Comparison of ENCODE assay signal across 19 cellular contexts in genomic region chr12:979355-979754, GRCh38. TPM values are rescaled to one million over a fixed set of nuclear protein-coding genes. Genes with fewer than 3 reads are reported as not detected.
A peak's percentile ranks its signal among the peaks of the same experiment; 100 is the strongest.
DNase-seq lines count a peak whose midpoint lies in the region; ATAC-seq and TF ChIP-seq lines count a peak whose summit lies in the region.
"Had no signal": no experiment of that assay in that cellular context is flagged by ENCODE, and none has a peak within 500 bp of the region (broad histone marks: within the 10 kb centered on the region; RNA-seq: fewer than 3 reads in every experiment).

No MANE protein-coding gene starts in this region.

- intact Hi-C loops in heart left ventricle (cut with DNase I) (no loop called here), Right ventricle myocardium superior (cut with DNase I) (no loop called here), adrenal gland (cut with DNase I) (no loop called here), right lobe of liver (cut with DNase I) (no loop called here), body of pancreas (cut with DNase I) (no loop called here)

- peak in 3 of 4 donors; percentile 31 to 60 (median 44) for ATAC-seq in heart left ventricle
- no peak for ATAC-seq in Right ventricle myocardium superior (ENCODE audit: poor library complexity)
- no peak for ATAC-seq in right lobe of liver
- ATAC-seq in body of pancreas = no peak
- ATAC-seq: GM12878, GM23338, HCT116 had no signal

- DNase-seq in heart left ventricle (no peak), Right ventricle myocardium superior (no peak), BE2C (peak; percentile 17), adrenal gland (peak in 5 of 7 donors; percentile 28 to 69 (median 50)), left kidney (ENCODE audit: low read depth, low spot score) (peak; percentile 23), right lobe of liver (no peak), body of pancreas (no peak)
- DNase-seq: CD4-positive, alpha-beta T cell; CD8-positive, alpha-beta memory T cell; DMS 273 treated with DMSO at 0.1 percent for 48 hours; DMS79; EL; GDM1; H9 had no signal

- H3K27ac ChIP-seq in heart left ventricle = no peak overlapping the region
- H3K27ac ChIP-seq in adrenal gland = no peak overlapping the region
- H3K27ac ChIP-seq in right lobe of liver = no peak overlapping the region
- no peak overlapping the region for H3K27ac ChIP-seq in body of pancreas
- H3K27ac ChIP-seq: 22Rv1; BLaER1 treated with 17β-estradiol and CSF1 and Interleukin-3, amounts not matched to agents 10 nM and 100 nM had no signal

- peaks cover 0 to 1% (median 0%) of the 10 kb centered on the region in 12 donors for H3K4me1 ChIP-seq in heart left ventricle
- H3K4me1 ChIP-seq in BE2C = no peaks in the 10 kb centered on the region
- no peaks in the 10 kb centered on the region for H3K4me1 ChIP-seq in adrenal gland (replicated peaks in 1 of 2)
- no peaks in the 10 kb centered on the region for H3K4me1 ChIP-seq in right lobe of liver
- H3K4me1 ChIP-seq in body of pancreas = no peaks in the 10 kb centered on the region

- no peaks in the 10 kb centered on the region for H3K9me3 ChIP-seq in heart left ventricle
- H3K9me3 ChIP-seq in BE2C = no peaks in the 10 kb centered on the region; the same call in 1 of the 2 replicates
- H3K9me3 ChIP-seq in adrenal gland (replicated peaks in 1 of 3) = no peaks in the 10 kb centered on the region
- H3K9me3 ChIP-seq in right lobe of liver = no peaks in the 10 kb centered on the region
- no peaks in the 10 kb centered on the region for H3K9me3 ChIP-seq in body of pancreas

- H3K27me3 ChIP-seq in heart left ventricle (no peaks in the 10 kb centered on the region), BE2C (no peaks in the 10 kb centered on the region), adrenal gland (no peaks in the 10 kb centered on the region), right lobe of liver (no peaks in the 10 kb centered on the region), body of pancreas (no peaks in the 10 kb centered on the region)
- H3K27me3 ChIP-seq: BLaER1 treated with 17β-estradiol and CSF1 and Interleukin-3, amounts not matched to agents 10 nM and 100 nM had no signal

- WGBS in heart left ventricle, 4 donors = 53 to 73% (median 59%) methylated on average over 5 of the region's 5 CpGs
- 40 to 60% (median 47%) methylated on average over 4 to 5 of the region's 5 CpGs for WGBS in adrenal gland, 4 donors
- 67% methylated on average over 3 of the region's 5 CpGs for WGBS in right lobe of liver (ENCODE audit: insufficient coverage, low coverage, low lambda C conversion rate, missing lambda C conversion rate)
- 71 to 74% methylated on average over 5 of the region's 5 CpGs for WGBS in body of pancreas, 2 donors

- peaks cover 0 to 7% (median 0%) of the 10 kb centered on the region in 9 donors for H3K36me3 ChIP-seq in heart left ventricle
- no peaks in the 10 kb centered on the region for H3K36me3 ChIP-seq in BE2C
- no peaks in the 10 kb centered on the region for H3K36me3 ChIP-seq in adrenal gland (replicated peaks in 1 of 2)
- no peaks in the 10 kb centered on the region for H3K36me3 ChIP-seq in right lobe of liver
- H3K36me3 ChIP-seq in body of pancreas (replicated peaks in 1 of 2; ENCODE audit: insufficient read depth in 1 of 2, low read depth in 2 of 2) = no peaks in the 10 kb centered on the region

- no peak for TF ChIP-seq POLR2A in heart left ventricle (IDR thresholded peaks at IDR 0.05)
- TF ChIP-seq POLR2A in adrenal gland (IDR thresholded peaks at IDR 0.05) = no peak
- TF ChIP-seq POLR2A in right lobe of liver (IDR thresholded peaks at IDR 0.05) = no peak
- no peak for TF ChIP-seq POLR2A in body of pancreas (IDR thresholded peaks at IDR 0.05)

- TF ChIP-seq CTCF in heart left ventricle (IDR thresholded peaks at IDR 0.05) = no peak
- no peak for TF ChIP-seq CTCF in BE2C (IDR thresholded peaks at IDR 0.05; ENCODE audit: low read depth, low read length)
- no peak for TF ChIP-seq CTCF in adrenal gland (IDR thresholded peaks at IDR 0.05)
- no peak for TF ChIP-seq CTCF in right lobe of liver (IDR thresholded peaks at IDR 0.05)
- no peak for TF ChIP-seq CTCF in body of pancreas (IDR thresholded peaks at IDR 0.05)

- H3K4me3 ChIP-seq in heart left ventricle (no peak overlapping the region), BE2C (ENCODE audit: low read depth, low read length) (no peak overlapping the region), adrenal gland (no peak overlapping the region), right lobe of liver (no peak overlapping the region), body of pancreas (no peak overlapping the region)
- H3K4me3 ChIP-seq: BLaER1 treated with 17β-estradiol and CSF1 and Interleukin-3, amounts not matched to agents 10 nM and 100 nM; GM12878; GM23338 had no signal

RNA-seq across cellular contexts. Expression of gene ERC1, which starts 11.7 kb away (rescaled TPM):
- total RNA-seq in heart left ventricle (10 to 100 TPM; 36.0 to 84.0 (median 52.8) TPM), Right ventricle myocardium superior (46.6 TPM), adrenal gland (10 to 100 TPM; 30.0 to 79.5 (median 58.6) TPM), right lobe of liver (10 to 100 TPM; 24.8 to 30.8 (median 28.6) TPM), body of pancreas (10 to 100 TPM; 20.8 to 29.0 TPM)
- polyA plus RNA-seq in heart left ventricle (10 to 100 TPM; 13.5 to 20.9 TPM), adrenal gland (10 to 100 TPM in 2 of 3 donors, 1 to 10 TPM in 1; 4.1 to 41.4 (median 16.1) TPM)
- polyA plus RNA-seq in BE2C (2012; ENCODE audit: insufficient read depth, insufficient read length, low read depth) = 21.2 TPM

RNA-seq across cellular contexts. Expression of gene RAD52, which starts 29.9 kb away (rescaled TPM):
- 1 to 10 TPM; 4.1 to 9.7 (median 6.2) TPM for total RNA-seq in heart left ventricle
- 1 to 10 TPM; 4.3 to 7.9 TPM for polyA plus RNA-seq in heart left ventricle
- 6.5 TPM for total RNA-seq in Right ventricle myocardium superior
- polyA plus RNA-seq in BE2C (2012; ENCODE audit: insufficient read depth, insufficient read length, low read depth) = 16.0 TPM
- 10 to 100 TPM in 4 of 8 donors, 1 to 10 TPM in 4; 5.5 to 22.6 (median 10.2) TPM for total RNA-seq in adrenal gland
- polyA plus RNA-seq in adrenal gland = 10 to 100 TPM; 10.4 to 14.5 (median 11.8) TPM
- total RNA-seq in right lobe of liver = 10 to 100 TPM in 1 of 6 experiments, 1 to 10 TPM in 5; 5.6 to 10.5 (median 8.5) TPM
- 10 to 100 TPM; 10.5 to 13.5 TPM for total RNA-seq in body of pancreas

Comparison
In these comparisons a context has a peak if more than half of its experiments do, and no peak if none do; other contexts are left out.
1. ATAC-seq: peak in heart left ventricle (3 of 4); none in Right ventricle myocardium superior (single experiment), right lobe of liver (0 of 4) and body of pancreas (single experiment).
2. DNase-seq: peak in BE2C (single experiment), adrenal gland (5 of 7) and left kidney (single experiment); none in heart left ventricle (0 of 5), Right ventricle myocardium superior (single experiment), right lobe of liver (0 of 3) and body of pancreas (0 of 4).